21 cellular contexts compared by ENCODE assay signal in the genomic region with DNA sequence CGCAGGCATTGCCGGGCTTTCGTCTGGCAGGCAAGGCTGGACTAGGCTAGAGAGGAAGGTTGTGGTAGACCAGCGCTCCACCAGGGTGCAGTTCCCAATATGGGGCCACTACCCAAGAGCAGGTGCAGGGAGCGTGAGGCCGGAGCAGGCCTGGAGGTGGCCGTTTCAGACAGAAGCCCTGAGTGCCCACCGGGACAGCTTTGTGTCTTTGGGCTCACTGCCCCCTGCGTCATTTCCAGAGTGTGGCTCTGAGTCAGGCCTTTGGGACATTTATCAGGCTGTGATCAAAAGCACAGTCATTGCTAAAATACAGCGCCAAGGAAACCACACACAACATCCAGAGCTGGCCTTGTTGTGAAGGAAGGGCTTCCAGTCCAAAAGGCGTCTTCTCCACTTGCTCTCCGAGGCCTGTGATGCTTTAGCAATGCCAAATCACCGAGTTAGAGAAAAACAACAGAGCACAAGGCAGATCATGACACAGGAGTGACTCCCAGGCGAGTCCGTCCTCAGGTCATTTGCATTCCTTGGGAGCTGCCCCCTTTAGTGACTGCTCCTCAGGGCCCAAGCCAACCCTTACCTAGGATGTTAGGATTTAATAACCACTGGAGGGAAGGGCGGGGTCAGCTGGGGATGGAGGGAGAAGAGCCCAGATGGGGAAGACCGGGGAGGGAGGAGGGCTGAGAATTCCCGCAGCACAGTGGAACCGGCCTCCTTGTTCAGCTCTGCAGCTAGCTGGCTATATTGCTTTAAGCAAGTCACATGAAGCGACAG. TPM values are rescaled to one million over a fixed set of nuclear protein-coding genes. Genes with fewer than 3 reads are reported as not detected.
DNase-seq lines count a peak whose midpoint lies in the region; ATAC-seq and TF ChIP-seq lines count a peak whose summit lies in the region.
"Had no signal": no experiment of that assay in that cellular context is flagged by ENCODE, and none has a peak within 500 bp of the region (broad histone marks: within the 10 kb centered on the region; RNA-seq: fewer than 3 reads in every experiment).

No MANE protein-coding gene starts in this region.

- POLR2A ChIA-PET in activated CD4-positive, alpha-beta memory T cell treated with anti-CD3 and anti-CD28 coated beads for 36 hours (lab: Charles Lee): no interaction called here
- POLR2A ChIA-PET in activated CD4-positive, alpha-beta memory T cell treated with anti-CD3 and anti-CD28 coated beads, Interleukin-2, amount 10 ng/mL, durations not matched to agents 7 days and 5 days (lab: Charles Lee): no interaction called here
- POLR2A ChIA-PET in WTC11 (lab: Charles Lee) (interaction anchor here (0.6 kb wide), 1 partner anchor 446 kb away, joined by 3 read pairs; no protein-coding TSS in a partner anchor), HEK293T (lab: Yijun Ruan, JAX) (no interaction called here)

- TF ChIP-seq CTCF in WTC11 (IDR thresholded peaks at IDR 0.05): no peak
- no peak for TF ChIP-seq CTCF in heart right ventricle (IDR thresholded peaks at IDR 0.05)

- H3K27ac ChIP-seq in heart right ventricle: peak overlapping the region in 1 of 10 donors; percentile 32
- H3K27ac ChIP-seq: gastrocnemius medialis, lower lobe of right lung, testis, WERI-Rb-1 had no signal

- peak; percentile 17 for DNase-seq in activated CD4-positive, alpha-beta memory T cell treated with anti-CD3 and anti-CD28 coated beads for 36 hours
- no peak for DNase-seq in activated CD4-positive, alpha-beta memory T cell treated with anti-CD3 and anti-CD28 coated beads, Interleukin-2, amount 10 ng/mL, durations not matched to agents 7 days and 5 days
- DNase-seq in WTC11 (ENCODE audit: low spot score) (no peak), heart right ventricle (peak; percentile 16 to 33), stromal cell of bone marrow (ENCODE audit: low read depth) (peak; percentile 70), HEK293T (ENCODE audit: extremely low spot score) (no peak), putamen (ENCODE audit: low spot score) (no peak)
- DNase-seq in activated naive CD4-positive, alpha-beta T cell treated with Interleukin-2 at 50 U/mL for 16 hours: no peak
- DNase-seq: activated naive CD4-positive, alpha-beta T cell treated with anti-CD3 and anti-CD28 coated beads, Interleukin-2, amount 50 U/mL, for 16 hours; caudate nucleus; CD4-positive, alpha-beta T cell; effector memory CD8-positive, alpha-beta T cell; lower lobe of right lung; naive B cell; retina; SW 1271; testis; WERI-Rb-1 had no signal

- no peaks in the 10 kb centered on the region for H3K4me1 Mint-ChIP-seq in activated CD4-positive, alpha-beta memory T cell treated with anti-CD3 and anti-CD28 coated beads for 36 hours (ENCODE audit: low read depth)
- H3K4me1 Mint-ChIP-seq in activated CD4-positive, alpha-beta memory T cell treated with anti-CD3 and anti-CD28 coated beads, Interleukin-2, amount 10 ng/mL, durations not matched to agents 7 days and 5 days: no peaks in the 10 kb centered on the region
- peaks cover 16% of the 10 kb centered on the region for H3K4me1 Mint-ChIP-seq in WTC11
- H3K4me1 Mint-ChIP-seq: IgD-negative memory B cell, naive B cell had no signal

- H3K36me3 Mint-ChIP-seq in activated CD4-positive, alpha-beta memory T cell treated with anti-CD3 and anti-CD28 coated beads for 36 hours: no peaks in the 10 kb centered on the region
- no peaks in the 10 kb centered on the region for H3K36me3 Mint-ChIP-seq in activated CD4-positive, alpha-beta memory T cell treated with anti-CD3 and anti-CD28 coated beads, Interleukin-2, amount 10 ng/mL, durations not matched to agents 7 days and 5 days (ENCODE audit: low read depth)
- no peaks in the 10 kb centered on the region for H3K36me3 Mint-ChIP-seq in WTC11
- H3K36me3 Mint-ChIP-seq: IgD-negative memory B cell, naive B cell had no signal

- peak; percentile 32; the same call in 1 of the 2 replicates for ATAC-seq in WTC11
- no peak for ATAC-seq in heart right ventricle
- ATAC-seq: effector memory CD8-positive, alpha-beta T cell; lower lobe of right lung had no signal

- WGBS in heart right ventricle, 2 donors: 85 to 89% methylated on average over 20 of the region's 20 CpGs

- peaks cover 0 to 34% (median 15%) of the 10 kb centered on the region in 9 donors for H3K4me1 ChIP-seq in heart right ventricle
- H3K4me1 ChIP-seq: lower lobe of right lung had no signal

- H3K4me3 Mint-ChIP-seq in activated CD4-positive, alpha-beta memory T cell treated with anti-CD3 and anti-CD28 coated beads for 36 hours: no peak overlapping the region
- H3K4me3 Mint-ChIP-seq in activated CD4-positive, alpha-beta memory T cell treated with anti-CD3 and anti-CD28 coated beads, Interleukin-2, amount 10 ng/mL, durations not matched to agents 7 days and 5 days: no peak overlapping the region
- H3K4me3 Mint-ChIP-seq in WTC11: no peak overlapping the region
- H3K4me3 Mint-ChIP-seq: CD4-positive, alpha-beta T cell; effector memory CD8-positive, alpha-beta T cell; IgD-negative memory B cell; naive B cell had no signal

- H3K27me3 ChIP-seq in heart right ventricle: peaks cover 0 to 5% (median 0%) of the 10 kb centered on the region in 7 donors
- H3K27me3 ChIP-seq: gastrocnemius medialis, testis had no signal

- intact Hi-C loops in activated CD4-positive, alpha-beta memory T cell treated with anti-CD3 and anti-CD28 coated beads for 36 hours (cut with micrococcal nuclease): no loop called here
- intact Hi-C loops in heart right ventricle (cut with DNase I): loop anchor here in 1 of 10 donors (10.0 kb wide), 1 partner anchor 262 kb away; the partner anchor contains the start of gene MAP4K4

- H3K27me3 Mint-ChIP-seq in activated CD4-positive, alpha-beta memory T cell treated with anti-CD3 and anti-CD28 coated beads for 36 hours: no peaks in the 10 kb centered on the region
- H3K27me3 Mint-ChIP-seq in activated CD4-positive, alpha-beta memory T cell treated with anti-CD3 and anti-CD28 coated beads, Interleukin-2, amount 10 ng/mL, durations not matched to agents 7 days and 5 days: no peaks in the 10 kb centered on the region
- peaks cover 3% of the 10 kb centered on the region; the same call in 1 of the 2 replicates for H3K27me3 Mint-ChIP-seq in WTC11 (ENCODE audit: low read depth)
- H3K27me3 Mint-ChIP-seq: CD4-positive, alpha-beta T cell; IgD-negative memory B cell; naive B cell had no signal

- no peaks in the 10 kb centered on the region for H3K9me3 ChIP-seq in heart right ventricle
- H3K9me3 ChIP-seq: gastrocnemius medialis, lower lobe of right lung, testis had no signal

- H3K4me3 ChIP-seq in heart right ventricle: no peak overlapping the region
- H3K4me3 ChIP-seq: gastrocnemius medialis, lower lobe of right lung, testis had no signal

- H3K27ac Mint-ChIP-seq in activated CD4-positive, alpha-beta memory T cell treated with anti-CD3 and anti-CD28 coated beads for 36 hours: no peak overlapping the region
- no peak overlapping the region for H3K27ac Mint-ChIP-seq in activated CD4-positive, alpha-beta memory T cell treated with anti-CD3 and anti-CD28 coated beads, Interleukin-2, amount 10 ng/mL, durations not matched to agents 7 days and 5 days
- H3K27ac Mint-ChIP-seq in WTC11: no peak overlapping the region
- H3K27ac Mint-ChIP-seq: CD4-positive, alpha-beta T cell; effector memory CD8-positive, alpha-beta T cell; IgD-negative memory B cell; naive B cell had no signal

- CTCF ChIA-PET in activated CD4-positive, alpha-beta memory T cell treated with anti-CD3 and anti-CD28 coated beads for 36 hours (lab: Charles Lee): no interaction called here
- CTCF ChIA-PET in activated CD4-positive, alpha-beta memory T cell treated with anti-CD3 and anti-CD28 coated beads, Interleukin-2, amount 10 ng/mL, durations not matched to agents 7 days and 5 days (lab: Charles Lee): no interaction called here
- CTCF ChIA-PET in WTC11 (lab: Charles Lee): interaction anchor here (0.9 to 1.3 kb wide), 4 partner anchors 13 to 293 kb away, joined by 3 to 4 read pairs (median 4); no protein-coding TSS in a partner anchor
- CTCF ChIA-PET in HEK293T (lab: Yijun Ruan, JAX): interaction anchor here (1.5 kb wide), 1 partner anchor 14 kb away, joined by 5 read pairs; no protein-coding TSS in a partner anchor

- no peaks in the 10 kb centered on the region for H3K9me3 Mint-ChIP-seq in activated CD4-positive, alpha-beta memory T cell treated with anti-CD3 and anti-CD28 coated beads for 36 hours
- H3K9me3 Mint-ChIP-seq in activated CD4-positive, alpha-beta memory T cell treated with anti-CD3 and anti-CD28 coated beads, Interleukin-2, amount 10 ng/mL, durations not matched to agents 7 days and 5 days: no peaks in the 10 kb centered on the region
- no peaks in the 10 kb centered on the region for H3K9me3 Mint-ChIP-seq in WTC11
- H3K9me3 Mint-ChIP-seq: CD4-positive, alpha-beta T cell; effector memory CD8-positive, alpha-beta T cell; naive B cell had no signal

- H3K36me3 ChIP-seq in heart right ventricle: no peaks in the 10 kb centered on the region
- H3K36me3 ChIP-seq: gastrocnemius medialis, lower lobe of right lung, WERI-Rb-1 had no signal

TF ChIP-seq in WTC11, 78 proteins besides CTCF, POLR2A, EP300 and RAD21 (continues in another document):
- no peak for TF ChIP-seq ZNF263 (CRISPR knock-in tag; IDR thresholded peaks at IDR 0.05; ENCODE audit: low read depth)

TF ChIP-seq in HEK293T, 16 proteins besides CTCF, POLR2A, EP300 and RAD21 (continues in another document):
- TF ChIP-seq LEF1 (IDR thresholded peaks at IDR 0.05; ENCODE audit: borderline replicate concordance) (no peak), SUZ12 (IDR thresholded peaks at IDR 0.05) (no peak), SP1 (IDR thresholded peaks at IDR 0.05) (no peak), ARNT (IDR thresholded peaks at IDR 0.05) (no peak), FOXA1 (IDR thresholded peaks at IDR 0.05) (no peak), NFRKB (IDR thresholded peaks at IDR 0.05) (no peak), FOXM1 (IDR thresholded peaks at IDR 0.05; ENCODE audit: borderline replicate concordance) (no peak), ELF4 (IDR thresholded peaks at IDR 0.05) (no peak), CTBP1 (IDR thresholded peaks at IDR 0.05; ENCODE audit: borderline replicate concordance) (no peak), TARDBP (IDR thresholded peaks at IDR 0.05) (no peak), FOXK2 (IDR thresholded peaks at IDR 0.05) (no peak)

RNA-seq across cellular contexts. Expression of gene RFX8, which starts 42.3 kb away (rescaled TPM):
- total RNA-seq in activated CD4-positive, alpha-beta memory T cell treated with anti-CD3 and anti-CD28 coated beads for 36 hours: 1 to 10 TPM in 1 of 2 experiments, under 1 TPM in 1; 0.90 to 1.0 TPM
- total RNA-seq in activated CD4-positive, alpha-beta memory T cell treated with anti-CD3 and anti-CD28 coated beads, Interleukin-2, amount 10 ng/mL, durations not matched to agents 7 days and 5 days: 1 to 10 TPM; 1.7 to 2.6 TPM
- total RNA-seq in WTC11 (2021) (0.16 to 0.28 TPM (median 0.21 TPM) in 3 replicates), heart right ventricle (under 1 TPM in 5 of 10 donors, not detected in 5; 0.15 to 0.22 (median 0.15) TPM)
- polyA plus RNA-seq in heart right ventricle: under 1 TPM; 0.16 to 0.44 TPM
- total RNA-seq: A172, lower lobe of right lung had no signal
- polyA plus RNA-seq: IgD-negative memory B cell had no signal

RNA-seq across cellular contexts. Expression of gene CREG2, which starts 45.3 kb away (rescaled TPM):
- total RNA-seq in activated CD4-positive, alpha-beta memory T cell treated with anti-CD3 and anti-CD28 coated beads for 36 hours: not detected
- under 1 TPM; 0.65 to 0.98 TPM for total RNA-seq in activated CD4-positive, alpha-beta memory T cell treated with anti-CD3 and anti-CD28 coated beads, Interleukin-2, amount 10 ng/mL, durations not matched to agents 7 days and 5 days
- total RNA-seq in WTC11 (2021) (1.1 to 1.7 TPM (median 1.6 TPM) in 3 replicates), heart right ventricle (1 to 10 TPM in 1 of 10 donors, under 1 TPM in 6, not detected in 3; 0.24 to 1.4 (median 0.70) TPM)
- polyA plus RNA-seq in heart right ventricle: not detected
- total RNA-seq: gastrocnemius medialis, lower lobe of right lung had no signal

Comparison
In these comparisons a context has a peak if more than half of its experiments do, and no peak if none do; other contexts are left out.
1. DNase-seq: peak in activated CD4-positive, alpha-beta memory T cell treated with anti-CD3 and anti-CD28 coated beads for 36 hours (single experiment), heart right ventricle (2 of 2) and stromal cell of bone marrow (single experiment); none in activated CD4-positive, alpha-beta memory T cell treated with anti-CD3 and anti-CD28 coated beads, Interleukin-2, amount 10 ng/mL, durations not matched to agents 7 days and 5 days (single experiment), WTC11 (single experiment), HEK293T (single experiment), activated naive CD4-positive, alpha-beta T cell treated with Interleukin-2 at 50 U/mL for 16 hours (single experiment) and putamen (single experiment).
2. CTCF ChIA-PET loops: an anchor here in WTC11 (0.9 to 1.3 kb wide) and HEK293T (1.5 kb wide); none called in activated CD4-positive, alpha-beta memory T cell treated with anti-CD3 and anti-CD28 coated beads for 36 hours and activated CD4-positive, alpha-beta memory T cell treated with anti-CD3 and anti-CD28 coated beads, Interleukin-2, amount 10 ng/mL, durations not matched to agents 7 days and 5 days.